14 cellular contexts compared by ENCODE assay signal in genomic region chr1:169681094-169681493, GRCh38. TPM values are rescaled to one million over a fixed set of nuclear protein-coding genes. Genes with fewer than 3 reads are reported as not detected.
DNase-seq lines count a peak whose midpoint lies in the region; ATAC-seq lines count a peak whose summit lies in the region.
"Had no signal": no experiment of that assay in that cellular context is flagged by ENCODE, and none has a peak within 500 bp of the region (broad histone marks: within the 10 kb centered on the region; RNA-seq: fewer than 3 reads in every experiment).

No MANE protein-coding gene starts in this region.

- H3K4me3 Mint-ChIP-seq in T-helper 2 cell treated with Interferon-gamma antibody and Interleukin-4, amounts not matched to agents 5 μg/mL and 100 μg/mL, for 36 hours, result peak overlapping the region; percentile 47
- H3K4me3 Mint-ChIP-seq in naive thymus-derived CD8-positive, alpha-beta T cell, result peak overlapping the region in 9 of 10 donors; percentile 20 to 76 (median 51)

- H3K36me3 Mint-ChIP-seq in T-helper 2 cell treated with Interferon-gamma antibody and Interleukin-4, amounts not matched to agents 5 μg/mL and 100 μg/mL, for 36 hours (ENCODE audit: low read depth), result no peaks in the 10 kb centered on the region
- H3K36me3 Mint-ChIP-seq in naive thymus-derived CD8-positive, alpha-beta T cell, result no peaks in the 10 kb centered on the region

- peak overlapping the region; percentile 32 for H3K27ac Mint-ChIP-seq in T-helper 2 cell treated with Interferon-gamma antibody and Interleukin-4, amounts not matched to agents 5 μg/mL and 100 μg/mL, for 36 hours
- H3K27ac Mint-ChIP-seq in naive thymus-derived CD8-positive, alpha-beta T cell, result peak overlapping the region in 8 of 10 donors; percentile 12 to 95 (median 76)

- ATAC-seq in GM21526 (IDR thresholded peaks at IDR 0.05; ENCODE audit: low FRiP score, unreplicated experiment), result peak; percentile 47
- ATAC-seq in HG03520 (IDR thresholded peaks at IDR 0.05; ENCODE audit: unreplicated experiment), result peak; percentile 21
- ATAC-seq in naive thymus-derived CD8-positive, alpha-beta T cell, result peak in 1 of 2 donors; percentile 26
- no peak for ATAC-seq in HG03045 (IDR thresholded peaks at IDR 0.05; ENCODE audit: unreplicated experiment)

- H3K27me3 Mint-ChIP-seq in T-helper 2 cell treated with Interferon-gamma antibody and Interleukin-4, amounts not matched to agents 5 μg/mL and 100 μg/mL, for 36 hours (ENCODE audit: low read depth), result no peaks in the 10 kb centered on the region
- no peaks in the 10 kb centered on the region for H3K27me3 Mint-ChIP-seq in naive thymus-derived CD8-positive, alpha-beta T cell

- peaks cover 39% of the 10 kb centered on the region for H3K4me1 Mint-ChIP-seq in T-helper 2 cell treated with Interferon-gamma antibody and Interleukin-4, amounts not matched to agents 5 μg/mL and 100 μg/mL, for 36 hours (ENCODE audit: low read depth)
- H3K4me1 Mint-ChIP-seq in naive thymus-derived CD8-positive, alpha-beta T cell, result peaks cover 23 to 60% (median 52%) of the 10 kb centered on the region in 4 donors

- no peak for DNase-seq in T-helper 2 cell treated with Interferon-gamma antibody and Interleukin-4, amounts not matched to agents 5 μg/mL and 100 μg/mL, for 36 hours (ENCODE audit: low spot score)
- DNase-seq in T-helper 2 cell (no peak), DMS 273 (lab: John Stamatoyannopoulos, UW; ENCODE audit: unreplicated experiment) (no peak), NCI-H2171 treated with DMSO at 0.1 percent for 48 hours (lab: John Stamatoyannopoulos, UW) (no peak)
- DNase-seq in naive thymus-derived CD8-positive, alpha-beta T cell, result no peak
- DNase-seq: GDM1, Karpas-422, NCI-H82, T1000 had no signal

- POLR2A ChIA-PET in naive thymus-derived CD8-positive, alpha-beta T cell (lab: Charles Lee), result interaction anchor here (0.7 to 8.0 kb wide), 4 partner anchors 12 to 31 kb away, joined by 3 to 111 read pairs (median 3); no protein-coding TSS in a partner anchor

- H3K9me3 Mint-ChIP-seq in T-helper 2 cell treated with Interferon-gamma antibody and Interleukin-4, amounts not matched to agents 5 μg/mL and 100 μg/mL, for 36 hours, result no peaks in the 10 kb centered on the region
- no peaks in the 10 kb centered on the region for H3K9me3 Mint-ChIP-seq in naive thymus-derived CD8-positive, alpha-beta T cell

RNA-seq across cellular contexts. Expression of gene SELL, which starts 30.3 kb away (rescaled TPM):
- 100 to 1,000 TPM; 549 to 581 TPM for total RNA-seq in naive thymus-derived CD8-positive, alpha-beta T cell
- 1,000 to 10,000 TPM; 1,427 to 2,162 (median 1,901) TPM for polyA plus RNA-seq in naive thymus-derived CD8-positive, alpha-beta T cell
- total RNA-seq: A172 had no signal
- polyA plus RNA-seq: neural cell had no signal

RNA-seq across cellular contexts. Expression of gene SELP, which starts 51.2 kb away (rescaled TPM):
- total RNA-seq in naive thymus-derived CD8-positive, alpha-beta T cell, result 1 to 10 TPM; 1.3 to 1.7 TPM
- under 1 TPM; 0.35 to 0.76 (median 0.69) TPM for polyA plus RNA-seq in naive thymus-derived CD8-positive, alpha-beta T cell
- total RNA-seq: A172 had no signal
- polyA plus RNA-seq: neural cell had no signal

RNA-seq across cellular contexts. Expression of gene SELE, which starts 52.8 kb away (rescaled TPM):
- not detected for total RNA-seq in naive thymus-derived CD8-positive, alpha-beta T cell
- not detected for polyA plus RNA-seq in naive thymus-derived CD8-positive, alpha-beta T cell
- total RNA-seq: A172 had no signal
- polyA plus RNA-seq: neural cell had no signal
